ENCODE assay signal across 9 cellular contexts in the genomic region with DNA sequence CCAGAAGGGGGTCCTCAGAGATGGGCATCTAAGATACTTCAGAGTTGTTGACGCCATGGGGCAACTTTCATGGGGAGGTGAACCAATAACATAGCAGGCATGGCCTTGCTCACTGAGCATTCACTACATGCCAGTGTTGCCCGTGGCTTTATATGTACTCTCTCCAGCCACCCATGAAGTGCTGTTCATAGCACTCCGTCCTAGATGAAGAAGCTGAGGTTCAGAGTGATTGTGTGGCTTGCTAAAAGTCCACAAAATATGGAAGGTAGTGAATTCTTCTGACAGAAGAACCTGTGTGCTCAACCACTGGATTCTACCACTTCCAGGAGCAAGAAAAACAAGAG. TPM values are rescaled to one million over a fixed set of nuclear protein-coding genes. Genes with fewer than 3 reads are reported as not detected.
DNase-seq lines count a peak whose midpoint lies in the region; ATAC-seq and TF ChIP-seq lines count a peak whose summit lies in the region.
"Had no signal": no experiment of that assay in that cellular context is flagged by ENCODE, and none has a peak within 500 bp of the region (broad histone marks: within the 10 kb centered on the region; RNA-seq: fewer than 3 reads in every experiment).

No MANE protein-coding gene starts in this region.

- no peak for TF ChIP-seq POLR2A in testis (IDR thresholded peaks at IDR 0.05)

- peak overlapping the region; percentile 48 for H3K27ac ChIP-seq in caudate nucleus (ENCODE audit: low read depth, low read length)
- peak overlapping the region; percentile 2 for H3K27ac ChIP-seq in skeletal muscle tissue (ENCODE audit: low read depth, low read length)
- peak overlapping the region in 1 of 2 donors; percentile 55 for H3K27ac ChIP-seq in testis

- ATAC-seq in GM19395 (IDR thresholded peaks at IDR 0.05; ENCODE audit: unreplicated experiment) (peak; percentile 12), HG03066 (IDR thresholded peaks at IDR 0.05; ENCODE audit: low read depth, unreplicated experiment) (peak; percentile 10)

- 69 to 94% methylated on average over 2 to 3 of the region's 3 CpGs for WGBS in testis, 2 donors

- TF ChIP-seq CTCF in testis (IDR thresholded peaks at IDR 0.05), result no peak

- H3K36me3 ChIP-seq in skeletal muscle tissue (ENCODE audit: control insufficient read depth in 3 of 3, insufficient read depth in 3 of 3, low read length in 3 of 3) (no peaks in the 10 kb centered on the region), testis (ENCODE audit: low read depth, missing control alignments) (no peaks in the 10 kb centered on the region)

- H3K4me1 ChIP-seq in skeletal muscle tissue (ENCODE audit: control insufficient read depth in 3 of 3, insufficient read depth in 3 of 3, low read length in 3 of 3) (peaks cover 25 to 36% (median 26%) of the 10 kb centered on the region in 3 donors), testis (peaks cover 30% of the 10 kb centered on the region)

- no peaks in the 10 kb centered on the region for H3K27me3 ChIP-seq in skeletal muscle tissue (ENCODE audit: control insufficient read depth in 3 of 3, insufficient read depth in 3 of 3, low read length in 3 of 3)
- no peaks in the 10 kb centered on the region for H3K27me3 ChIP-seq in testis

- H3K9me3 ChIP-seq in skeletal muscle tissue (ENCODE audit: control insufficient read depth in 3 of 3, low read length in 3 of 3) (no peaks in the 10 kb centered on the region), testis (no peaks in the 10 kb centered on the region)

- intact Hi-C loops in testis (cut with DNase I; ENCODE audit: low total_unique reads), result no loop called here

- no peak overlapping the region for H3K9ac ChIP-seq in skeletal muscle tissue (ENCODE audit: low read depth in 1 of 3, low read length in 3 of 3)

- no peak for DNase-seq in caudate nucleus (lab: John Stamatoyannopoulos, UW)
- no peak for DNase-seq in NCI-H2196 (lab: John Stamatoyannopoulos, UW; ENCODE audit: unreplicated experiment)
- DNase-seq in testis, result no peak
- DNase-seq in hippocampal formation (lab: John Stamatoyannopoulos, UW), result no peak
- no peak for DNase-seq in stimulated activated CD4-positive, alpha-beta T cell treated with anti-CD3 and anti-CD28 coated beads, Interleukin-4, amount 100 ng/mL, for 24 hours

- H3K4me3 ChIP-seq in skeletal muscle tissue (ENCODE audit: low read length in 3 of 3) (no peak overlapping the region), testis (no peak overlapping the region)

RNA-seq across cellular contexts. Expression of gene SEMA4B, which starts 9.8 kb away (rescaled TPM):
- total RNA-seq in skeletal muscle tissue (7.8 TPM), testis (10 to 100 TPM; 59.4 to 78.3 TPM)
- polyA plus RNA-seq in testis (ENCODE audit: insufficient read depth, low read depth, low replicate concordance), result 22.2 TPM

RNA-seq across cellular contexts. Expression of gene CIB1, which starts 42.4 kb away (rescaled TPM):
- 7.8 TPM for total RNA-seq in skeletal muscle tissue
- 10 to 100 TPM; 50.8 to 78.0 TPM for total RNA-seq in testis
- 138 TPM for polyA plus RNA-seq in testis (ENCODE audit: insufficient read depth, low read depth, low replicate concordance)

RNA-seq across cellular contexts. Expression of gene GDPGP1, which starts 42.7 kb away (rescaled TPM):
- total RNA-seq in skeletal muscle tissue (3.1 TPM), testis (10 to 100 TPM in 1 of 2 donors, 1 to 10 TPM in 1; 6.2 to 16.1 TPM)
- 8.9 TPM for polyA plus RNA-seq in testis (ENCODE audit: insufficient read depth, low read depth, low replicate concordance)

RNA-seq across cellular contexts. Expression of gene TTLL13, which starts 58.0 kb away (rescaled TPM):
- total RNA-seq in skeletal muscle tissue (not detected), testis (10 to 100 TPM in 1 of 2 donors, 1 to 10 TPM in 1; 6.8 to 18.0 TPM)
- 30.3 TPM for polyA plus RNA-seq in testis (ENCODE audit: insufficient read depth, low read depth, low replicate concordance)
- total RNA-seq: glomerular endothelial cell had no signal
